ENCODE assay signal across 19 cellular contexts in genomic region chr16:6377956-6378355, GRCh38.
A peak's percentile ranks its signal among the peaks of the same experiment; 100 is the strongest.
DNase-seq lines count a peak whose midpoint lies in the region; ATAC-seq lines count a peak whose summit lies in the region.
"Had no signal": no experiment of that assay in that cellular context is flagged by ENCODE, and none has a peak within 500 bp of the region (broad histone marks: within the 10 kb centered on the region; RNA-seq: fewer than 3 reads in every experiment).

No MANE protein-coding gene starts in this region.

- ATAC-seq in GM18519 (IDR thresholded peaks at IDR 0.05; ENCODE audit: low FRiP score, unreplicated experiment) (no peak), esophagus mucosa (no peak)
- ATAC-seq: SK-N-SH treated with all-trans-retinoic acid at 6 μM for 48 hours had no signal

- DNase-seq in SHP77 (lab: John Stamatoyannopoulos, UW) (peak; percentile 14 to 54), SHP77 treated with DMSO at 0.1 percent for 48 hours (lab: John Stamatoyannopoulos, UW) (no peak), NCI-H82 treated with DMSO at 0.1 percent for 48 hours (lab: John Stamatoyannopoulos, UW; ENCODE audit: unreplicated experiment) (peak; percentile 74), medulla oblongata (ENCODE audit: extremely low spot score) (peak; percentile 51), NCI-H510A treated with DMSO at 0.1 percent for 48 hours (lab: John Stamatoyannopoulos, UW) (no peak), NCI-H1092 treated with DMSO at 0.1 percent for 48 hours (lab: John Stamatoyannopoulos, UW) (no peak)
- DNase-seq: CD4-positive, alpha-beta T cell; COR-L47; DMS153; GM23248; HCEC 1CT; KG1; NCI-H1092; NCI-H1436 treated with DMSO at 0.1 percent for 48 hours; NCI-H2029 treated with DMSO at 0.1 percent for 48 hours; NCI-H510A had no signal

Comparison
In these comparisons a context has a peak if more than half of its experiments do, and no peak if none do; other contexts are left out.
1. DNase-seq: peak in SHP77 (2 of 2), NCI-H82 treated with DMSO at 0.1 percent for 48 hours (single experiment) and medulla oblongata (single experiment); none in SHP77 treated with DMSO at 0.1 percent for 48 hours (single experiment), NCI-H510A treated with DMSO at 0.1 percent for 48 hours (single experiment) and NCI-H1092 treated with DMSO at 0.1 percent for 48 hours (single experiment).